ENCODE assay signal across 25 cellular contexts in genomic region chr11:57498540-57498939, GRCh38. TPM values are rescaled to one million over a fixed set of nuclear protein-coding genes. Genes with fewer than 3 reads are reported as not detected.
A peak's percentile ranks its signal among the peaks of the same experiment; 100 is the strongest.
DNase-seq lines count a peak whose midpoint lies in the region; ATAC-seq and TF ChIP-seq lines count a peak whose summit lies in the region.
"Had no signal": no experiment of that assay in that cellular context is flagged by ENCODE, and none has a peak within 500 bp of the region (broad histone marks: within the 10 kb centered on the region; RNA-seq: fewer than 3 reads in every experiment).

No MANE protein-coding gene starts in this region.

- H3K79me2 ChIP-seq in GM23338 (replicated peaks; ENCODE audit: insufficient read depth), result peaks cover 4% of the 10 kb centered on the region; the same call in 1 of the 2 replicates

- no peak overlapping the region for H3K4me2 ChIP-seq in GM23338

- H3K4me3 Mint-ChIP-seq in GM23338, result peak overlapping the region; percentile 6; the same call in 1 of the 3 replicates
- no peak overlapping the region for H3K4me3 Mint-ChIP-seq in natural killer cell treated with Interleukin-12 subunit alpha and Interleukin-12 subunit beta and Interleukin-15 and Interleukin-18, amount 100 ng/mL, for 72 hours
- H3K4me3 Mint-ChIP-seq: activated CD4-positive, alpha-beta T cell treated with anti-CD3 and anti-CD28 coated beads, Interleukin-2, amount 10 ng/mL, durations not matched to agents 7 days and 5 days; immature natural killer cell; stimulated activated naive CD8-positive, alpha-beta T cell treated with anti-CD3 and anti-CD28 coated beads, Interleukin-15, amount 100 ng/mL, for 72 hours had no signal

- H3K4me3 ChIP-seq in GM23338, result no peak overlapping the region
- H3K4me3 ChIP-seq in body of pancreas, result no peak overlapping the region
- H3K4me3 ChIP-seq in liver (ENCODE audit: low read depth in 1 of 3, low read length in 3 of 3), result no peak overlapping the region
- H3K4me3 ChIP-seq in spleen, result no peak overlapping the region
- H3K4me3 ChIP-seq in left lung, result no peak overlapping the region
- H3K4me3 ChIP-seq: lung had no signal

- H3K9ac ChIP-seq in liver (ENCODE audit: low read depth in 1 of 2, low read length in 2 of 2), result no peak overlapping the region
- H3K9ac ChIP-seq: SK-N-SH had no signal

- peaks cover 18% of the 10 kb centered on the region for H3K27me3 Mint-ChIP-seq in GM23338 (ENCODE audit: insufficient read depth, low read depth, poor library complexity)
- H3K27me3 Mint-ChIP-seq in natural killer cell treated with Interleukin-12 subunit alpha and Interleukin-12 subunit beta and Interleukin-15 and Interleukin-18, amount 100 ng/mL, for 72 hours, result no peaks in the 10 kb centered on the region
- H3K27me3 Mint-ChIP-seq: activated CD4-positive, alpha-beta T cell treated with anti-CD3 and anti-CD28 coated beads, Interleukin-2, amount 10 ng/mL, durations not matched to agents 7 days and 5 days; stimulated activated naive CD8-positive, alpha-beta T cell treated with anti-CD3 and anti-CD28 coated beads, Interleukin-15, amount 100 ng/mL, for 72 hours had no signal

- ATAC-seq in GM23338 (no peak), body of pancreas (peak; percentile 4), left lung (no peak)
- no peak for ATAC-seq in natural killer cell treated with Interleukin-12 subunit alpha and Interleukin-12 subunit beta and Interleukin-15 and Interleukin-18, amount 100 ng/mL, for 72 hours
- ATAC-seq: stimulated activated naive CD8-positive, alpha-beta T cell treated with anti-CD3 and anti-CD28 coated beads, Interleukin-15, amount 100 ng/mL, for 72 hours had no signal

- TF ChIP-seq POLR2A in body of pancreas (IDR thresholded peaks at IDR 0.05) (peak in 1 of 3 donors; percentile 30), spleen (IDR thresholded peaks at IDR 0.05) (no peak)

- H3K9me3 ChIP-seq in body of pancreas (peaks cover 0 to 2% (median 0%) of the 10 kb centered on the region in 3 donors), liver (ENCODE audit: control insufficient read depth in 4 of 4, low read length in 3 of 4) (no peaks in the 10 kb centered on the region), spleen (no peaks in the 10 kb centered on the region), left lung (no peaks in the 10 kb centered on the region)
- H3K9me3 ChIP-seq: breast epithelium, neutrophil, Peyer's patch, SK-N-SH had no signal

- peaks cover 14% of the 10 kb centered on the region for H3F3A ChIP-seq in GM23338 (replicated peaks; ENCODE audit: low read depth)

- no peak overlapping the region for H3K27ac Mint-ChIP-seq in GM23338
- H3K27ac Mint-ChIP-seq in natural killer cell treated with Interleukin-12 subunit alpha and Interleukin-12 subunit beta and Interleukin-15 and Interleukin-18, amount 100 ng/mL, for 72 hours, result no peak overlapping the region
- H3K27ac Mint-ChIP-seq: activated CD4-positive, alpha-beta T cell treated with anti-CD3 and anti-CD28 coated beads, Interleukin-2, amount 10 ng/mL, durations not matched to agents 7 days and 5 days; stimulated activated naive CD8-positive, alpha-beta T cell treated with anti-CD3 and anti-CD28 coated beads, Interleukin-15, amount 100 ng/mL, for 72 hours had no signal

- no peaks in the 10 kb centered on the region for H3K27me3 ChIP-seq in GM23338 (ENCODE audit: insufficient read depth)
- H3K27me3 ChIP-seq in body of pancreas, result no peaks in the 10 kb centered on the region
- H3K27me3 ChIP-seq in liver (ENCODE audit: control insufficient read depth in 4 of 4, insufficient read depth in 4 of 4, low read length in 3 of 4), result no peaks in the 10 kb centered on the region
- no peaks in the 10 kb centered on the region for H3K27me3 ChIP-seq in spleen (replicated peaks in 1 of 7)
- no peaks in the 10 kb centered on the region for H3K27me3 ChIP-seq in left lung
- H3K27me3 ChIP-seq: breast epithelium, neutrophil, Peyer's patch had no signal

- TF ChIP-seq RAD21 in liver (IDR thresholded peaks at IDR 0.05), result no peak

- H4K20me1 ChIP-seq in GM23338 (replicated peaks; ENCODE audit: insufficient read depth), result peaks cover 5% of the 10 kb centered on the region

- TF ChIP-seq CTCF in GM23338 (conservative IDR thresholded peaks at IDR 0.05; ENCODE audit: low read depth in 2 of 2) (no peak), body of pancreas (IDR thresholded peaks at IDR 0.05) (no peak), liver (IDR thresholded peaks at IDR 0.05; ENCODE audit: low read depth, low read length, missing input control) (no peak), spleen (IDR thresholded peaks at IDR 0.05 in 8 of 11, conservative IDR thresholded peaks at IDR 0.05 in 3 of 11) (no peak), left lung (IDR thresholded peaks at IDR 0.05) (no peak)

- intact Hi-C loops in body of pancreas (cut with DNase I) (no loop called here), spleen (cut with DNase I; ENCODE audit: low total_unique reads) (no loop called here), left lung (cut with DNase I) (no loop called here)

- H3K27ac ChIP-seq in GM23338 (ENCODE audit: low read depth) (no peak overlapping the region; the same call in 1 of the 2 replicates), body of pancreas (peak overlapping the region; percentile 90 to 94 (median 93)), liver (ENCODE audit: low read depth in 1 of 2, low read length in 2 of 2) (peak overlapping the region; percentile 58 to 74), spleen (peak overlapping the region in 5 of 8 donors; percentile 55 to 80 (median 76)), left lung (no peak overlapping the region)
- H3K27ac ChIP-seq: neutrophil had no signal

- H3K9me2 ChIP-seq in GM23338 (ENCODE audit: insufficient read depth), result no peaks in the 10 kb centered on the region
- H3K9me2 ChIP-seq: SK-N-SH had no signal

- H3K36me3 ChIP-seq in GM23338 (ENCODE audit: insufficient read depth), result peaks cover 5% of the 10 kb centered on the region; the same call in 1 of the 2 replicates
- H3K36me3 ChIP-seq in body of pancreas (replicated peaks in 1 of 2; ENCODE audit: insufficient read depth in 1 of 2, low read depth in 2 of 2), result no peaks in the 10 kb centered on the region
- peaks cover 0 to 8% (median 4%) of the 10 kb centered on the region in 4 donors for H3K36me3 ChIP-seq in liver (ENCODE audit: control insufficient read depth in 4 of 4, insufficient read depth in 3 of 4, low read depth in 1 of 4, low read length in 3 of 4)
- peaks cover 0 to 45% (median 0%) of the 10 kb centered on the region in 6 donors for H3K36me3 ChIP-seq in spleen
- peaks cover 0 to 9% of the 10 kb centered on the region in 2 donors for H3K36me3 ChIP-seq in left lung
- H3K36me3 ChIP-seq: breast epithelium, Peyer's patch had no signal

- 8 to 29% methylated on average over 5 to 6 of the region's 6 CpGs for WGBS in body of pancreas, 2 donors
- 38% methylated on average over 6 of the region's 6 CpGs for WGBS in liver
- 75 to 88% (median 81%) methylated on average over 6 of the region's 6 CpGs for WGBS in spleen, 5 donors

- peaks cover 67% of the 10 kb centered on the region for H3K4me1 Mint-ChIP-seq in GM23338
- peaks cover 6 to 7% of the 10 kb centered on the region in 2 donors for H3K4me1 Mint-ChIP-seq in natural killer cell treated with Interleukin-12 subunit alpha and Interleukin-12 subunit beta and Interleukin-15 and Interleukin-18, amount 100 ng/mL, for 72 hours (ENCODE audit: low read depth in 2 of 2)

- no peaks in the 10 kb centered on the region for H3K9me3 Mint-ChIP-seq in GM23338
- no peaks in the 10 kb centered on the region for H3K9me3 Mint-ChIP-seq in natural killer cell treated with Interleukin-12 subunit alpha and Interleukin-12 subunit beta and Interleukin-15 and Interleukin-18, amount 100 ng/mL, for 72 hours
- H3K9me3 Mint-ChIP-seq: activated CD4-positive, alpha-beta T cell treated with anti-CD3 and anti-CD28 coated beads, Interleukin-2, amount 10 ng/mL, durations not matched to agents 7 days and 5 days; CD14-positive monocyte; immature natural killer cell; stimulated activated naive CD8-positive, alpha-beta T cell treated with anti-CD3 and anti-CD28 coated beads, Interleukin-15, amount 100 ng/mL, for 72 hours had no signal

- H3K36me3 Mint-ChIP-seq in GM23338 (ENCODE audit: low read depth), result peaks cover 70% of the 10 kb centered on the region
- no peaks in the 10 kb centered on the region for H3K36me3 Mint-ChIP-seq in natural killer cell treated with Interleukin-12 subunit alpha and Interleukin-12 subunit beta and Interleukin-15 and Interleukin-18, amount 100 ng/mL, for 72 hours

- H2AFZ ChIP-seq in GM23338, result no peak overlapping the region

- DNase-seq in GM23338 (ENCODE audit: low spot score) (no peak), body of pancreas (peak; percentile 46 to 61 (median 54)), spleen (no peak), left lung (no peak), glomerular visceral epithelial cell (ENCODE audit: extremely low spot score) (no peak)
- DNase-seq in activated effector memory CD4-positive, alpha-beta T cell treated with Interleukin-2 at 50 U/mL for 16 hours, result no peak
- no peak for DNase-seq in natural killer cell treated with Interleukin-12 subunit alpha and Interleukin-12 subunit beta and Interleukin-15 and Interleukin-18, amount 100 ng/mL, for 72 hours (ENCODE audit: low spot score)
- DNase-seq: activated CD4-positive, alpha-beta T cell treated with anti-CD3 and anti-CD28 coated beads, Interleukin-2, amount 10 ng/mL, durations not matched to agents 7 days and 5 days; activated CD8-positive, alpha-beta memory T cell treated with anti-CD3 and anti-CD28 coated beads, Interleukin-2, amount 50 U/mL, for 48 hours; activated effector memory CD4-positive, alpha-beta T cell treated with anti-CD3 and anti-CD28 coated beads, Interleukin-2, amount 50 U/mL, for 16 hours; immature natural killer cell; NCI-H1105 treated with DMSO at 0.1 percent for 48 hours; NCI-H2081 treated with DMSO at 0.1 percent for 48 hours; NCI-H510A; Peyer's patch; SK-N-SH; stimulated activated naive CD8-positive, alpha-beta T cell treated with anti-CD3 and anti-CD28 coated beads, Interleukin-15, amount 100 ng/mL, for 72 hours; T-helper 2 cell; trophoblast cell had no signal

- H3K4me1 ChIP-seq in GM23338 (ENCODE audit: insufficient read depth), result peaks cover 31% of the 10 kb centered on the region
- peaks cover 99% of the 10 kb centered on the region for H3K4me1 ChIP-seq in body of pancreas
- H3K4me1 ChIP-seq in liver (ENCODE audit: control insufficient read depth in 4 of 4, insufficient read depth in 4 of 4, low read length in 3 of 4), result peaks cover 44 to 93% (median 89%) of the 10 kb centered on the region in 4 donors
- peaks cover 3 to 29% (median 20%) of the 10 kb centered on the region in 6 donors for H3K4me1 ChIP-seq in spleen
- H3K4me1 ChIP-seq in left lung, result peaks cover 11 to 26% of the 10 kb centered on the region in 2 donors
- H3K4me1 ChIP-seq: breast epithelium had no signal

RNA-seq across cellular contexts. Expression of gene SLC43A1, which starts 17.0 kb away (rescaled TPM):
- 49.7 and 49.8 TPM in 2 replicates for total RNA-seq in GM23338 (2014; rRNA removed; shearing (Covaris generic))
- 19.6 and 19.7 TPM in 2 replicates for polyA plus RNA-seq in GM23338 (2016; fragmentation: Nextera tagmentation; extraction: Ambion mirVana)
- total RNA-seq in body of pancreas, result 100 to 1,000 TPM in 1 of 2 donors, 10 to 100 TPM in 1; 87.7 to 128 TPM
- total RNA-seq in liver, result 100 to 1,000 TPM; 107 to 171 TPM
- 100 to 1,000 TPM in 1 of 2 donors, 10 to 100 TPM in 1; 85.6 to 108 TPM for polyA plus RNA-seq in liver
- 10 to 100 TPM in 5 of 7 donors, 1 to 10 TPM in 2; 7.0 to 16.1 (median 13.0) TPM for total RNA-seq in spleen
- 1 to 10 TPM; 6.2 to 8.4 (median 6.4) TPM for polyA plus RNA-seq in spleen
- 10 to 100 TPM; 11.8 to 25.3 TPM for total RNA-seq in left lung
- 10 to 100 TPM in 1 of 2 donors, 1 to 10 TPM in 1; 4.2 to 16.5 TPM for total RNA-seq in natural killer cell treated with Interleukin-12 subunit alpha and Interleukin-12 subunit beta and Interleukin-15 and Interleukin-18, amount 100 ng/mL, for 72 hours

RNA-seq across cellular contexts. Expression of gene TIMM10, which starts 32.0 kb away (rescaled TPM):
- 59.1 and 75.8 TPM in 2 replicates for total RNA-seq in GM23338 (2014; rRNA removed; shearing (Covaris generic))
- polyA plus RNA-seq in GM23338 (2016; fragmentation: Nextera tagmentation; extraction: Ambion mirVana), result 193 and 194 TPM in 2 replicates
- total RNA-seq in body of pancreas, result 10 to 100 TPM in 1 of 2 donors, 1 to 10 TPM in 1; 5.6 to 24.4 TPM
- total RNA-seq in liver, result 10 to 100 TPM; 19.8 to 23.7 TPM
- polyA plus RNA-seq in liver, result 10 to 100 TPM; 36.9 to 77.4 TPM
- total RNA-seq in spleen, result 10 to 100 TPM; 28.1 to 58.7 (median 39.0) TPM
- polyA plus RNA-seq in spleen, result 10 to 100 TPM; 38.7 to 57.4 (median 56.1) TPM
- total RNA-seq in left lung, result 10 to 100 TPM; 21.7 to 39.6 TPM
- 100 to 1,000 TPM in 1 of 2 donors, 10 to 100 TPM in 1; 77.6 to 131 TPM for total RNA-seq in natural killer cell treated with Interleukin-12 subunit alpha and Interleukin-12 subunit beta and Interleukin-15 and Interleukin-18, amount 100 ng/mL, for 72 hours

RNA-seq across cellular contexts. Expression of gene RTN4RL2, which starts 38.2 kb away (rescaled TPM):
- 15.9 and 16.1 TPM in 2 replicates for total RNA-seq in GM23338 (2014; rRNA removed; shearing (Covaris generic))
- polyA plus RNA-seq in GM23338 (2016; fragmentation: Nextera tagmentation; extraction: Ambion mirVana) (13.1 and 13.9 TPM in 2 replicates), liver (10 to 100 TPM in 1 of 2 donors, 1 to 10 TPM in 1; 5.5 to 18.1 TPM), spleen (under 1 TPM; 0.15 to 0.73 (median 0.29) TPM)
- total RNA-seq in body of pancreas (1 to 10 TPM in 1 of 2 donors, under 1 TPM in 1; 0.99 to 3.4 TPM), liver (under 1 TPM; 0.75 to 0.89 TPM), spleen (1 to 10 TPM in 1 of 7 donors, under 1 TPM in 6; 0.37 to 2.0 (median 0.49) TPM), left lung (1 to 10 TPM; 2.5 to 4.8 TPM)
- not detected for total RNA-seq in natural killer cell treated with Interleukin-12 subunit alpha and Interleukin-12 subunit beta and Interleukin-15 and Interleukin-18, amount 100 ng/mL, for 72 hours

RNA-seq across cellular contexts. Expression of gene SMTNL1, which starts 38.9 kb away (rescaled TPM):
- 0.31 TPM in 1 of 2 replicates, not detected in the other for total RNA-seq in GM23338 (2014; rRNA removed; shearing (Covaris generic))
- polyA plus RNA-seq in GM23338 (2016; fragmentation: Nextera tagmentation; extraction: Ambion mirVana) (0.14 and 0.70 TPM in 2 replicates), liver (not detected), spleen (not detected)
- total RNA-seq in body of pancreas (not detected), liver (not detected), spleen (not detected), left lung (not detected)
- total RNA-seq in natural killer cell treated with Interleukin-12 subunit alpha and Interleukin-12 subunit beta and Interleukin-15 and Interleukin-18, amount 100 ng/mL, for 72 hours, result not detected
- total RNA-seq: activated CD4-positive, alpha-beta T cell treated with anti-CD3 and anti-CD28 coated beads, Interleukin-2, amount 10 ng/mL, durations not matched to agents 7 days and 5 days; breast epithelium; lung; Peyer's patch had no signal
- polyA plus RNA-seq: AG04450, CD14-positive monocyte, lung, SK-N-SH had no signal

Comparison
In these comparisons a context has a peak if more than half of its experiments do, and no peak if none do; other contexts are left out.
1. DNase-seq: peak in body of pancreas (4 of 4); none in GM23338 (single experiment), spleen (single experiment), activated effector memory CD4-positive, alpha-beta T cell treated with Interleukin-2 at 50 U/mL for 16 hours (single experiment), left lung (0 of 2), natural killer cell treated with Interleukin-12 subunit alpha and Interleukin-12 subunit beta and Interleukin-15 and Interleukin-18, amount 100 ng/mL, for 72 hours (single experiment) and glomerular visceral epithelial cell (single experiment).
2. H3K27ac ChIP-seq: peak in body of pancreas (4 of 4), liver (2 of 2) and spleen (5 of 8); none in GM23338 (single experiment) and left lung (0 of 2).